In genomic region chr13:41500501-41500900, GRCh38 we compare ENCODE assay signal across 10 cellular contexts. TPM values are rescaled to one million over a fixed set of nuclear protein-coding genes. Genes with fewer than 3 reads are reported as not detected.
DNase-seq lines count a peak whose midpoint lies in the region; TF ChIP-seq lines count a peak whose summit lies in the region.
"Had no signal": no experiment of that assay in that cellular context is flagged by ENCODE, and none has a peak within 500 bp of the region (broad histone marks: within the 10 kb centered on the region; RNA-seq: fewer than 3 reads in every experiment).

No MANE protein-coding gene starts in this region.

- CTCF ChIA-PET in OCI-LY7 (lab: Charles Lee; ENCODE audit: unreplicated experiment), result interaction anchor here (1.3 to 3.7 kb wide), 2 partner anchors 37 to 41 kb away, joined by 4 to 24 read pairs; no protein-coding TSS in a partner anchor
- CTCF ChIA-PET in mammary epithelial cell (lab: Charles Lee; ENCODE audit: low non-redundant PET), result no interaction called here

- dilution Hi-C loops in mammary epithelial cell (cut with HindIII; ENCODE audit: low sequenced_read_pairs), result no loop called here

- WGBS in mammary epithelial cell (ENCODE audit: low coverage, missing lambda C conversion rate), result 53% methylated on average over 5 of the region's 5 CpGs

- no peak overlapping the region for H3K9ac ChIP-seq in mammary epithelial cell (ENCODE audit: insufficient read depth, low read length)

- H3K9me3 ChIP-seq in OCI-LY7 (ENCODE audit: low read length) (peaks cover 15% of the 10 kb centered on the region; the same call in 1 of the 2 replicates), mammary epithelial cell (replicated peaks; ENCODE audit: insufficient read depth, low read length) (no peaks in the 10 kb centered on the region), uterus (no peaks in the 10 kb centered on the region)
- H3K9me3 ChIP-seq: ascending aorta, thoracic aorta had no signal

- H3K79me2 ChIP-seq in OCI-LY7 (ENCODE audit: insufficient read depth, low read depth, low read length) (no peaks in the 10 kb centered on the region), mammary epithelial cell (ENCODE audit: insufficient read depth, low read length) (no peaks in the 10 kb centered on the region)

- H2AFZ ChIP-seq in OCI-LY7 (ENCODE audit: low read length), result peak overlapping the region; percentile 25; the same call in 1 of the 2 replicates
- H2AFZ ChIP-seq in mammary epithelial cell (ENCODE audit: low read depth, low read length), result peak overlapping the region; percentile 57

- H3K36me3 ChIP-seq in OCI-LY7 (ENCODE audit: insufficient read depth, low read length) (peaks cover 14% of the 10 kb centered on the region), mammary epithelial cell (ENCODE audit: insufficient read depth, low read length) (no peaks in the 10 kb centered on the region), uterus (no peaks in the 10 kb centered on the region)
- H3K36me3 ChIP-seq: ascending aorta, thoracic aorta had no signal

- peak overlapping the region; percentile 64 for H3K4me3 ChIP-seq in OCI-LY7 (ENCODE audit: low read depth, low read length, poor library complexity, severe bottlenecking)
- H3K4me3 ChIP-seq in mammary epithelial cell (replicated peaks in 1 of 3; ENCODE audit: insufficient read depth in 1 of 3, low read depth in 2 of 3, low read length in 3 of 3), result no peak overlapping the region
- H3K4me3 ChIP-seq in uterus, result no peak overlapping the region
- H3K4me3 ChIP-seq: ascending aorta, thoracic aorta had no signal

- no peaks in the 10 kb centered on the region for H3K27me3 ChIP-seq in mammary epithelial cell (ENCODE audit: insufficient read depth, low read length)
- no peaks in the 10 kb centered on the region for H3K27me3 ChIP-seq in uterus
- H3K27me3 ChIP-seq: ascending aorta had no signal

- BruUV-seq in OCI-LY7 (replicated peaks; lab: Mats Ljungman, UMichigan), result no TSS peak
- BruUV-seq in mammary epithelial cell (replicated peaks; lab: Mats Ljungman, UMichigan), result no TSS peak

- DNase-seq in stimulated activated CD4-positive, alpha-beta T cell treated with anti-CD3 and anti-CD28 coated beads, Interleukin-1b, Interleukin-23, amount 100 ng/mL, for 48 hours, result peak; percentile 47
- DNase-seq in stimulated activated CD4-positive, alpha-beta T cell treated with anti-CD3 and anti-CD28 coated beads, Interleukin-2, amount 100 ng/mL, for 48 hours, result no peak
- DNase-seq in OCI-LY7 (ENCODE audit: low spot score), result peak; percentile 77
- peak; percentile 64 for DNase-seq in mammary epithelial cell
- DNase-seq in uterus, result no peak
- DNase-seq in amniotic stem cell (lab: John Stamatoyannopoulos, UW), result no peak
- no peak for DNase-seq in NCI-H1436 (lab: John Stamatoyannopoulos, UW)
- DNase-seq in NK-92 (lab: John Stamatoyannopoulos, UW; ENCODE audit: unreplicated experiment), result no peak

- no peak for TF ChIP-seq POLR2A in uterus (IDR thresholded peaks at IDR 0.05)

- POLR2A ChIA-PET in OCI-LY7 (lab: Charles Lee), result interaction anchor here (1.3 to 9.5 kb wide), 5 partner anchors 16 to 91 kb away, joined by 3 to 82 read pairs (median 8); partner anchors contain the start of gene RGCC

- intact Hi-C loops in OCI-LY7 (cut with micrococcal nuclease; ENCODE audit: unreplicated experiment), result loop anchor here (2.0 to 10.0 kb wide), 4 partner anchors 190 to 708 kb away; partner anchors contain the start of genes NAA16 and WBP4
- intact Hi-C loops in mammary epithelial cell (cut with micrococcal nuclease), result no loop called here
- intact Hi-C loops in uterus (cut with DNase I; ENCODE audit: low total_unique reads), result no loop called here

- TF ChIP-seq CTCF in OCI-LY7 (conservative IDR thresholded peaks at IDR 0.05; ENCODE audit: low read length) (no peak), mammary epithelial cell (conservative IDR thresholded peaks at IDR 0.05 in 1 of 2, IDR thresholded peaks at IDR 0.05 in 1 of 2; ENCODE audit: extremely low read depth in 1 of 2, insufficient read depth in 1 of 2, low read depth in 1 of 2, low read length in 2 of 2) (no peak), uterus (IDR thresholded peaks at IDR 0.05) (no peak)

- H3K27ac ChIP-seq in OCI-LY7 (ENCODE audit: low read depth, low read length, poor library complexity, severe bottlenecking) (peak overlapping the region; percentile 98), mammary epithelial cell (ENCODE audit: insufficient read depth, low read depth, low read length) (no peak overlapping the region), uterus (no peak overlapping the region)
- H3K27ac ChIP-seq: ascending aorta, thoracic aorta had no signal

- in situ Hi-C loops in mammary epithelial cell (cut with MboI; ENCODE audit: low sequenced_read_pairs in 2 of 2), result no loop called here

- H3K4me2 ChIP-seq in OCI-LY7 (ENCODE audit: low read length), result peak overlapping the region; percentile 88
- H3K4me2 ChIP-seq in mammary epithelial cell (ENCODE audit: insufficient read depth, low read depth, low read length), result no peak overlapping the region

- H3K4me1 ChIP-seq in OCI-LY7 (ENCODE audit: insufficient read depth, low read length, poor library complexity, severe bottlenecking) (peaks cover 98% of the 10 kb centered on the region), mammary epithelial cell (ENCODE audit: insufficient read depth, low read length) (peaks cover 18% of the 10 kb centered on the region), uterus (no peaks in the 10 kb centered on the region)

- no peaks in the 10 kb centered on the region for H3K9me2 ChIP-seq in OCI-LY7 (ENCODE audit: insufficient read depth, low read length)

- H4K20me1 ChIP-seq in OCI-LY7 (ENCODE audit: insufficient read depth, low read length) (no peaks in the 10 kb centered on the region), mammary epithelial cell (ENCODE audit: insufficient read depth, low read length) (no peaks in the 10 kb centered on the region)

RNA-seq across cellular contexts. Expression of gene RGCC, which starts 43.2 kb away (rescaled TPM):
- 219 and 274 TPM in 2 replicates for total RNA-seq in OCI-LY7 (2014; rRNA removed; shearing (Covaris generic))
- total RNA-seq in OCI-LY7 (2022), result 89.5 and 101 TPM in 2 replicates
- total RNA-seq in mammary epithelial cell, result 1 to 10 TPM; 1.4 to 8.0 TPM
- polyA plus RNA-seq in mammary epithelial cell, result 3.7 TPM
- not detected for polyA minus RNA-seq in mammary epithelial cell
- 100 to 1,000 TPM in 3 of 4 donors, 10 to 100 TPM in 1; 29.0 to 522 (median 319) TPM for total RNA-seq in uterus

Comparison
In these comparisons a context has a peak if more than half of its experiments do, and no peak if none do; other contexts are left out.
1. DNase-seq: peak in stimulated activated CD4-positive, alpha-beta T cell treated with anti-CD3 and anti-CD28 coated beads, Interleukin-1b, Interleukin-23, amount 100 ng/mL, for 48 hours (single experiment), OCI-LY7 (single experiment) and mammary epithelial cell (single experiment); none in stimulated activated CD4-positive, alpha-beta T cell treated with anti-CD3 and anti-CD28 coated beads, Interleukin-2, amount 100 ng/mL, for 48 hours (0 of 2), uterus (0 of 2), amniotic stem cell (single experiment), NCI-H1436 (single experiment) and NK-92 (single experiment).